In the genomic region with DNA sequence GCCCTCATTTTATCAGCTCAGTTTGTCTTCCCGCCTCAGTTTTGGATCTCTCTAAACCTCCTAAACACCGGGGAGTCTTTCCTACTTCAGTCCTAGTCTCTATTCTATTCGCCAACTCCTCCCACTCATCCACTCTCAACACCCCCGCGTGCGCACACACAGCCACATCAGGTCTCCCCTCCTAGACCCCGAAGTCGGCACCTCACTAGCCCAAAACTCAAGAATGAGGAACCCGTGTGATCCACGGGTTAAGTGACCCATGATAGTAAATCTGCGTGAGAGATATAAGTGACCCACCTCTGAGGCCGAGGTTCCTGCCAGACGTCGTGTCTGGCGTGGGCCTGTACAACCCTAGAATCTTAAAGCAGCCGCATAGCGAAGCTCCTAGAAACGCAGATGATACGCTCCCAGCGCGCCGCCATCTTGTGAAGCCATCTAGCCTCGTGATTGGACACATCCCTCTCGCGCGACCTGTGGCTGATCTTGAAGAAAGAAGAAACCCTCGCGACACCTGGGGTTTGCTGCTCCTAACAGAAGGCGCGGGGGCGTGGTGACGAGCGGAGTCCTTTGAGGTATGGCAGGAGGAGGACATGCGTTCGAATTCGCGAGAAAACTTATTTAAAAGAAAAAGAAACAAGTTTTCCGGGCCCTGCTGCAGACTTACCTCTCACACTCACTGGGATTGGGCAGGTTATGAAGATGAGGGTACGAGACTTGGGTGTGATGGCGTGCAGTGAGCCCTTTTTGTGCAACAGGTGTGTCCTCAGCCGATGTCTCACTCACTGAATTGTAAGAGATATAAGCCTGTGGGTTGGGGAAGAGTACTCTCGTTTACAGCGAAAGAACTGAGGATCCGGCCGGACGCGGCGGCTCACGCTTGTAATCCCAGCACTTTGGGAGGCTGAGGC, we compare ENCODE assay signal across 1 cellular context.
TF ChIP-seq lines count a peak whose summit lies in the region.

A gene with protein sequence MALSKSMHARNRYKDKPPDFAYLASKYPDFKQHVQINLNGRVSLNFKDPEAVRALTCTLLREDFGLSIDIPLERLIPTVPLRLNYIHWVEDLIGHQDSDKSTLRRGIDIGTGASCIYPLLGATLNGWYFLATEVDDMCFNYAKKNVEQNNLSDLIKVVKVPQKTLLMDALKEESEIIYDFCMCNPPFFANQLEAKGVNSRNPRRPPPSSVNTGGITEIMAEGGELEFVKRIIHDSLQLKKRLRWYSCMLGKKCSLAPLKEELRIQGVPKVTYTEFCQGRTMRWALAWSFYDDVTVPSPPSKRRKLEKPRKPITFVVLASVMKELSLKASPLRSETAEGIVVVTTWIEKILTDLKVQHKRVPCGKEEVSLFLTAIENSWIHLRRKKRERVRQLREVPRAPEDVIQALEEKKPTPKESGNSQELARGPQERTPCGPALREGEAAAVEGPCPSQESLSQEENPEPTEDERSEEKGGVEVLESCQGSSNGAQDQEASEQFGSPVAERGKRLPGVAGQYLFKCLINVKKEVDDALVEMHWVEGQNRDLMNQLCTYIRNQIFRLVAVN (minus strand): TSS at position 427 of the 908 bp plus-strand sequence. CDS start 9,557 bp downstream, outside the sequence.

TF ChIP-seq in HepG2, 621 proteins besides CTCF, POLR2A, EP300 and RAD21 (continued from another document and continues in another):
- TF ChIP-seq RARG (CRISPR knock-in tag; IDR thresholded peaks at IDR 0.05; ENCODE audit: low read depth) (peak; percentile 90; the same call in 1 of the 2 replicates), AGO2 (optimal IDR thresholded peaks at IDR 0.05; ENCODE audit: low read depth, low read length) (no peak), ZNF430 (CRISPR knock-in tag; IDR thresholded peaks at IDR 0.05) (0 out of 2 replicates have a peak, but pooled peaks have one; percentile 49), NFRKB (IDR thresholded peaks at IDR 0.05) (peak; percentile 92), RNF2 (conservative IDR thresholded peaks at IDR 0.05; ENCODE audit: low read depth) (peak; percentile 74), ZNF563 (CRISPR knock-in tag; IDR thresholded peaks at IDR 0.05) (peak; percentile 61; the same call in 1 of the 2 replicates), HNRNPL (IDR thresholded peaks at IDR 0.05; ENCODE audit: low read depth, low read length) (0 out of 2 replicates have a peak, but pooled peaks have one; percentile 22), TCF7 (IDR thresholded peaks at IDR 0.05; ENCODE audit: low read depth) (peak; percentile 39; the same call in 1 of the 2 replicates), NAIF1 (CRISPR knock-in tag; IDR thresholded peaks at IDR 0.05; ENCODE audit: borderline replicate concordance) (peak; percentile 79; the same call in 1 of the 2 replicates), POLR2G (IDR thresholded peaks at IDR 0.05; ENCODE audit: low read depth, low read length) (peak; percentile 97), NPAS2 (CRISPR knock-in tag; IDR thresholded peaks at IDR 0.05; ENCODE audit: borderline replicate concordance) (no peak), SIN3A (IDR thresholded peaks at IDR 0.05; ENCODE audit: borderline replicate concordance, low read depth, low read length) (peak; percentile 80; the same call in 1 of the 2 replicates), POLR2AphosphoS2 (IDR thresholded peaks at IDR 0.05; ENCODE audit: low read depth, low read length) (peak; percentile 59; the same call in 1 of the 2 replicates), ZNF552 (CRISPR knock-in tag; IDR thresholded peaks at IDR 0.05; ENCODE audit: borderline replicate concordance) (no peak), ZNF543 (CRISPR knock-in tag; IDR thresholded peaks at IDR 0.05) (peak; percentile 58; the same call in 1 of the 2 replicates), HMG20A (CRISPR knock-in tag; IDR thresholded peaks at IDR 0.05; ENCODE audit: borderline replicate concordance) (no peak; the same call in 1 of the 2 replicates), ZNF501 (CRISPR knock-in tag; IDR thresholded peaks at IDR 0.05) (peak; percentile 96), YY1 (IDR thresholded peaks at IDR 0.05; ENCODE audit: insufficient read depth, insufficient replicate concordance, low read depth, low read length) (peak; percentile 98), ZNF121 (CRISPR knock-in tag; IDR thresholded peaks at IDR 0.05) (0 out of 2 replicates have a peak, but pooled peaks have one; percentile 33), FOXC1 (CRISPR knock-in tag; IDR thresholded peaks at IDR 0.05; ENCODE audit: borderline replicate concordance) (peak; percentile 64; the same call in 1 of the 2 replicates), ZNF296 (CRISPR knock-in tag; conservative IDR thresholded peaks at IDR 0.05) (no peak), ZNF761 (CRISPR knock-in tag; conservative IDR thresholded peaks at IDR 0.05) (no peak), CC2D1A (CRISPR knock-in tag; IDR thresholded peaks at IDR 0.05) (0 out of 2 replicates have a peak, but pooled peaks have one; percentile 26), ESRRA (CRISPR knock-in tag; IDR thresholded peaks at IDR 0.05; ENCODE audit: low read depth) (no peak)
- TF ChIP-seq, protein P1, sequence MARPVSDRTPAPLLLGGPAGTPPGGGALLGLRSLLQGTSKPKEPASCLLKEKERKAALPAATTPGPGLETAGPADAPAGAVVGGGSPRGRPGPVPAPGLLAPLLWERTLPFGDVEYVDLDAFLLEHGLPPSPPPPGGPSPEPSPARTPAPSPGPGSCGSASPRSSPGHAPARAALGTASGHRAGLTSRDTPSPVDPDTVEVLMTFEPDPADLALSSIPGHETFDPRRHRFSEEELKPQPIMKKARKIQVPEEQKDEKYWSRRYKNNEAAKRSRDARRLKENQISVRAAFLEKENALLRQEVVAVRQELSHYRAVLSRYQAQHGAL (CRISPR knock-in tag; IDR thresholded peaks at IDR 0.05; ENCODE audit: not compliant biosample characterization) = no peak
- TF ChIP-seq, protein P2, sequence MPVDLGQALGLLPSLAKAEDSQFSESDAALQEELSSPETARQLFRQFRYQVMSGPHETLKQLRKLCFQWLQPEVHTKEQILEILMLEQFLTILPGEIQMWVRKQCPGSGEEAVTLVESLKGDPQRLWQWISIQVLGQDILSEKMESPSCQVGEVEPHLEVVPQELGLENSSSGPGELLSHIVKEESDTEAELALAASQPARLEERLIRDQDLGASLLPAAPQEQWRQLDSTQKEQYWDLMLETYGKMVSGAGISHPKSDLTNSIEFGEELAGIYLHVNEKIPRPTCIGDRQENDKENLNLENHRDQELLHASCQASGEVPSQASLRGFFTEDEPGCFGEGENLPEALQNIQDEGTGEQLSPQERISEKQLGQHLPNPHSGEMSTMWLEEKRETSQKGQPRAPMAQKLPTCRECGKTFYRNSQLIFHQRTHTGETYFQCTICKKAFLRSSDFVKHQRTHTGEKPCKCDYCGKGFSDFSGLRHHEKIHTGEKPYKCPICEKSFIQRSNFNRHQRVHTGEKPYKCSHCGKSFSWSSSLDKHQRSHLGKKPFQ (CRISPR knock-in tag; IDR thresholded peaks at IDR 0.05; ENCODE audit: insufficient replicate concordance) = no peak
- TF ChIP-seq, protein P3, sequence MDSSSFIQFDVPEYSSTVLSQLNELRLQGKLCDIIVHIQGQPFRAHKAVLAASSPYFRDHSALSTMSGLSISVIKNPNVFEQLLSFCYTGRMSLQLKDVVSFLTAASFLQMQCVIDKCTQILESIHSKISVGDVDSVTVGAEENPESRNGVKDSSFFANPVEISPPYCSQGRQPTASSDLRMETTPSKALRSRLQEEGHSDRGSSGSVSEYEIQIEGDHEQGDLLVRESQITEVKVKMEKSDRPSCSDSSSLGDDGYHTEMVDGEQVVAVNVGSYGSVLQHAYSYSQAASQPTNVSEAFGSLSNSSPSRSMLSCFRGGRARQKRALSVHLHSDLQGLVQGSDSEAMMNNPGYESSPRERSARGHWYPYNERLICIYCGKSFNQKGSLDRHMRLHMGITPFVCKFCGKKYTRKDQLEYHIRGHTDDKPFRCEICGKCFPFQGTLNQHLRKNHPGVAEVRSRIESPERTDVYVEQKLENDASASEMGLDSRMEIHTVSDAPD (CRISPR knock-in tag; IDR thresholded peaks at IDR 0.05) = no peak
- TF ChIP-seq, protein P4, sequence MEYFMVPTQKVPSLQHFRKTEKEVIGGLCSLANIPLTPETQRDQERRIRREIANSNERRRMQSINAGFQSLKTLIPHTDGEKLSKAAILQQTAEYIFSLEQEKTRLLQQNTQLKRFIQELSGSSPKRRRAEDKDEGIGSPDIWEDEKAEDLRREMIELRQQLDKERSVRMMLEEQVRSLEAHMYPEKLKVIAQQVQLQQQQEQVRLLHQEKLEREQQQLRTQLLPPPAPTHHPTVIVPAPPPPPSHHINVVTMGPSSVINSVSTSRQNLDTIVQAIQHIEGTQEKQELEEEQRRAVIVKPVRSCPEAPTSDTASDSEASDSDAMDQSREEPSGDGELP (IDR thresholded peaks at IDR 0.05; ENCODE audit: borderline replicate concordance, low read depth) = no peak; the same call in 1 of the 2 replicates
- TF ChIP-seq, protein P5, sequence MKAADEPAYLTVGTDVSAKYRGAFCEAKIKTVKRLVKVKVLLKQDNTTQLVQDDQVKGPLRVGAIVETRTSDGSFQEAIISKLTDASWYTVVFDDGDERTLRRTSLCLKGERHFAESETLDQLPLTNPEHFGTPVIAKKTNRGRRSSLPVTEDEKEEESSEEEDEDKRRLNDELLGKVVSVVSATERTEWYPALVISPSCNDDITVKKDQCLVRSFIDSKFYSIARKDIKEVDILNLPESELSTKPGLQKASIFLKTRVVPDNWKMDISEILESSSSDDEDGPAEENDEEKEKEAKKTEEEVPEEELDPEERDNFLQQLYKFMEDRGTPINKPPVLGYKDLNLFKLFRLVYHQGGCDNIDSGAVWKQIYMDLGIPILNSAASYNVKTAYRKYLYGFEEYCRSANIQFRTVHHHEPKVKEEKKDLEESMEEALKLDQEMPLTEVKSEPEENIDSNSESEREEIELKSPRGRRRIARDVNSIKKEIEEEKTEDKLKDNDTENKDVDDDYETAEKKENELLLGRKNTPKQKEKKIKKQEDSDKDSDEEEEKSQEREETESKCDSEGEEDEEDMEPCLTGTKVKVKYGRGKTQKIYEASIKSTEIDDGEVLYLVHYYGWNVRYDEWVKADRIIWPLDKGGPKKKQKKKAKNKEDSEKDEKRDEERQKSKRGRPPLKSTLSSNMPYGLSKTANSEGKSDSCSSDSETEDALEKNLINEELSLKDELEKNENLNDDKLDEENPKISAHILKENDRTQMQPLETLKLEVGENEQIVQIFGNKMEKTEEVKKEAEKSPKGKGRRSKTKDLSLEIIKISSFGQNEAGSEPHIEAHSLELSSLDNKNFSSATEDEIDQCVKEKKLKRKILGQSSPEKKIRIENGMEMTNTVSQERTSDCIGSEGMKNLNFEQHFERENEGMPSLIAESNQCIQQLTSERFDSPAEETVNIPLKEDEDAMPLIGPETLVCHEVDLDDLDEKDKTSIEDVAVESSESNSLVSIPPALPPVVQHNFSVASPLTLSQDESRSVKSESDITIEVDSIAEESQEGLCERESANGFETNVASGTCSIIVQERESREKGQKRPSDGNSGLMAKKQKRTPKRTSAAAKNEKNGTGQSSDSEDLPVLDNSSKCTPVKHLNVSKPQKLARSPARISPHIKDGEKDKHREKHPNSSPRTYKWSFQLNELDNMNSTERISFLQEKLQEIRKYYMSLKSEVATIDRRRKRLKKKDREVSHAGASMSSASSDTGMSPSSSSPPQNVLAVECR (CRISPR knock-in tag; IDR thresholded peaks at IDR 0.05; ENCODE audit: borderline replicate concordance) = peak; percentile 85
- TF ChIP-seq, protein P6, sequence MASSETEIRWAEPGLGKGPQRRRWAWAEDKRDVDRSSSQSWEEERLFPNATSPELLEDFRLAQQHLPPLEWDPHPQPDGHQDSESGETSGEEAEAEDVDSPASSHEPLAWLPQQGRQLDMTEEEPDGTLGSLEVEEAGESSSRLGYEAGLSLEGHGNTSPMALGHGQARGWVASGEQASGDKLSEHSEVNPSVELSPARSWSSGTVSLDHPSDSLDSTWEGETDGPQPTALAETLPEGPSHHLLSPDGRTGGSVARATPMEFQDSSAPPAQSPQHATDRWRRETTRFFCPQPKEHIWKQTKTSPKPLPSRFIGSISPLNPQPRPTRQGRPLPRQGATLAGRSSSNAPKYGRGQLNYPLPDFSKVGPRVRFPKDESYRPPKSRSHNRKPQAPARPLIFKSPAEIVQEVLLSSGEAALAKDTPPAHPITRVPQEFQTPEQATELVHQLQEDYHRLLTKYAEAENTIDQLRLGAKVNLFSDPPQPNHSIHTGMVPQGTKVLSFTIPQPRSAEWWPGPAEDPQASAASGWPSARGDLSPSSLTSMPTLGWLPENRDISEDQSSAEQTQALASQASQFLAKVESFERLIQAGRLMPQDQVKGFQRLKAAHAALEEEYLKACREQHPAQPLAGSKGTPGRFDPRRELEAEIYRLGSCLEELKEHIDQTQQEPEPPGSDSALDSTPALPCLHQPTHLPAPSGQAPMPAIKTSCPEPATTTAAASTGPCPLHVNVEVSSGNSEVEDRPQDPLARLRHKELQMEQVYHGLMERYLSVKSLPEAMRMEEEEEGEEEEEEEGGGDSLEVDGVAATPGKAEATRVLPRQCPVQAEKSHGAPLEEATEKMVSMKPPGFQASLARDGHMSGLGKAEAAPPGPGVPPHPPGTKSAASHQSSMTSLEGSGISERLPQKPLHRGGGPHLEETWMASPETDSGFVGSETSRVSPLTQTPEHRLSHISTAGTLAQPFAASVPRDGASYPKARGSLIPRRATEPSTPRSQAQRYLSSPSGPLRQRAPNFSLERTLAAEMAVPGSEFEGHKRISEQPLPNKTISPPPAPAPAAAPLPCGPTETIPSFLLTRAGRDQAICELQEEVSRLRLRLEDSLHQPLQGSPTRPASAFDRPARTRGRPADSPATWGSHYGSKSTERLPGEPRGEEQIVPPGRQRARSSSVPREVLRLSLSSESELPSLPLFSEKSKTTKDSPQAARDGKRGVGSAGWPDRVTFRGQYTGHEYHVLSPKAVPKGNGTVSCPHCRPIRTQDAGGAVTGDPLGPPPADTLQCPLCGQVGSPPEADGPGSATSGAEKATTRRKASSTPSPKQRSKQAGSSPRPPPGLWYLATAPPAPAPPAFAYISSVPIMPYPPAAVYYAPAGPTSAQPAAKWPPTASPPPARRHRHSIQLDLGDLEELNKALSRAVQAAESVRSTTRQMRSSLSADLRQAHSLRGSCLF (CRISPR knock-in tag; IDR thresholded peaks at IDR 0.05; ENCODE audit: borderline replicate concordance) = 0 out of 2 replicates have a peak, but pooled peaks have one; percentile 51
